Comparison of ENCODE assay signal across 10 cellular contexts in the genomic region with DNA sequence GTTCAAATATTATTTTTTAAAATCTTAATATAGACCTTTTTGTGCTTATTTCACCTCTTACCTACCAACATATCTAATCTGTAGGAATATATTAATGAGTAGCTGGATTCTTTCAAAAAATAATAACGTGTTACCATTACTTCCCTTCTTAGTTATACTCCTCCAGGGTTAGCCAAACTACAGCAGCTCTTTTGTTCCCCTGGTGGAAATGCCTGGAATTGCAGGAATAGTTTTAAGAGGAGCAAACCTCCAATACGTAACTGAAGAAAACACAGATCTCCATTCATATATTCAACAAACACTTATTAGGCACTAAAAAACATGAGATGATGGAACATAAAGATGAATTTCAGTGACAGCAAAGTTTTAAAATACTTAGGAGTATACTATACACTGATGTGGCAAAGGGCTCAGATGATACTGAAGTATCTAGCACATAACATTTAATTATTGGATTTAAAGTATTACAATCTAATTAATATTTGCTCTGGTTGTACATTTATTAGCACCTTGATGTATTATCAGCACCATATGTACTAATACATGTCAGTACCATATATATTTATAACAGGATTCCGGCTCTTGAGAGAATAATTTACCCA.
DNase-seq lines count a peak whose midpoint lies in the region; ATAC-seq, FAIRE-seq and TF ChIP-seq lines count a peak whose summit lies in the region.
"Had no signal": no experiment of that assay in that cellular context is flagged by ENCODE, and none has a peak within 500 bp of the region (broad histone marks: within the 10 kb centered on the region; RNA-seq: fewer than 3 reads in every experiment).

No MANE protein-coding gene starts in this region.

- no peak for DNase-seq in cardiac muscle cell (ENCODE audit: low read depth in 1 of 2, low spot score in 1 of 2)
- no peak for DNase-seq in cardiac septum (ENCODE audit: low spot score)
- peak; percentile 49 for DNase-seq in MM.1S
- peak; percentile 8 for DNase-seq in bronchial epithelial cell (ENCODE audit: low read depth)
- DNase-seq in thoracic aorta (ENCODE audit: low spot score), result no peak
- no peak for DNase-seq in activated gamma-delta T cell treated with Interleukin-2 at 50 U/mL for 16 hours
- DNase-seq in head of caudate nucleus, result no peak
- DNase-seq in posterior vena cava (ENCODE audit: low spot score), result no peak

- no peaks in the 10 kb centered on the region for H3K79me2 ChIP-seq in MM.1S (ENCODE audit: low read length)

- no peak overlapping the region for H3K9ac ChIP-seq in MM.1S (ENCODE audit: low read length)

- H3K36me3 ChIP-seq in cardiac muscle cell, result no peaks in the 10 kb centered on the region
- no peaks in the 10 kb centered on the region for H3K36me3 ChIP-seq in MM.1S (replicated peaks; ENCODE audit: insufficient read depth, low read length)
- H3K36me3 ChIP-seq in bronchial epithelial cell (ENCODE audit: control insufficient read depth, insufficient read depth, low read length), result no peaks in the 10 kb centered on the region
- no peaks in the 10 kb centered on the region for H3K36me3 ChIP-seq in thoracic aorta
- H3K36me3 ChIP-seq: SJCRH30 had no signal

- H3K27me3 ChIP-seq in cardiac muscle cell (no peaks in the 10 kb centered on the region), MM.1S (replicated peaks; ENCODE audit: insufficient read depth, low read length) (no peaks in the 10 kb centered on the region), bronchial epithelial cell (ENCODE audit: control insufficient read depth, insufficient read depth, low read length) (no peaks in the 10 kb centered on the region), thoracic aorta (replicated peaks; ENCODE audit: insufficient read depth) (no peaks in the 10 kb centered on the region)
- H3K27me3 ChIP-seq: SJCRH30 had no signal

- no peak overlapping the region for H2AFZ ChIP-seq in MM.1S (ENCODE audit: low read length)

- no peak for FAIRE-seq in bronchial epithelial cell (lab: Jason Lieb, UNC)
- FAIRE-seq: G401.6 had no signal

- H3K27ac ChIP-seq in cardiac muscle cell, result no peak overlapping the region
- H3K27ac ChIP-seq in MM.1S (ENCODE audit: low read length), result no peak overlapping the region
- peak overlapping the region; percentile 36 to 79 for H3K27ac ChIP-seq in thoracic aorta
- H3K27ac ChIP-seq: SJCRH30 had no signal

- H3K4me1 ChIP-seq in cardiac muscle cell (ENCODE audit: low read depth) (no peaks in the 10 kb centered on the region), MM.1S (ENCODE audit: low read length) (no peaks in the 10 kb centered on the region), thoracic aorta (ENCODE audit: control insufficient read depth in 1 of 2, low read depth in 2 of 2) (peaks cover 11 to 50% of the 10 kb centered on the region in 2 donors)
- H3K4me1 ChIP-seq: SJCRH30 had no signal

- TF ChIP-seq CTCF in cardiac muscle cell (IDR thresholded peaks at IDR 0.05; ENCODE audit: low read depth, low read length) (peak; percentile 39), MM.1S (IDR thresholded peaks at IDR 0.05; ENCODE audit: low read length) (peak; percentile 68), bronchial epithelial cell (IDR thresholded peaks at IDR 0.05; ENCODE audit: insufficient read depth, low read length, severe bottlenecking) (peak; percentile 21), thoracic aorta (IDR thresholded peaks at IDR 0.05) (peak; percentile 59)

- H3K9me2 ChIP-seq in MM.1S (replicated peaks; ENCODE audit: insufficient read depth, low read length), result no peaks in the 10 kb centered on the region

- no peak for ATAC-seq in thoracic aorta (ENCODE audit: insufficient number of reproducible peaks, low FRiP score, low read depth)

- intact Hi-C loops in cardiac septum (cut with DNase I) (no loop called here), head of caudate nucleus (cut with DNase I) (no loop called here), posterior vena cava (cut with DNase I) (no loop called here)

- no peaks in the 10 kb centered on the region for H4K20me1 ChIP-seq in MM.1S (ENCODE audit: insufficient read depth, low read length)

- H3K9me3 ChIP-seq in cardiac muscle cell (ENCODE audit: low read depth), result no peaks in the 10 kb centered on the region
- no peaks in the 10 kb centered on the region for H3K9me3 ChIP-seq in MM.1S (replicated peaks; ENCODE audit: insufficient read depth, low read length)
- no peaks in the 10 kb centered on the region for H3K9me3 ChIP-seq in thoracic aorta
- H3K9me3 ChIP-seq: SJCRH30 had no signal

- no peak overlapping the region for H3K4me2 ChIP-seq in MM.1S (ENCODE audit: low read depth, low read length)

- H3K4me3 ChIP-seq in cardiac muscle cell (no peak overlapping the region), MM.1S (ENCODE audit: low read length) (no peak overlapping the region), bronchial epithelial cell (ENCODE audit: low read depth, low read length) (no peak overlapping the region), thoracic aorta (no peak overlapping the region)
- H3K4me3 ChIP-seq: SJCRH30 had no signal

- H3F3A ChIP-seq in MM.1S (ENCODE audit: insufficient read depth, low read length), result no peaks in the 10 kb centered on the region

Comparison
In these comparisons a context has a peak if more than half of its experiments do, and no peak if none do; other contexts are left out.
1. DNase-seq: peak in MM.1S (single experiment) and bronchial epithelial cell (single experiment); none in cardiac muscle cell (0 of 2), cardiac septum (single experiment), thoracic aorta (single experiment), activated gamma-delta T cell treated with Interleukin-2 at 50 U/mL for 16 hours (single experiment), head of caudate nucleus (0 of 42) and posterior vena cava (single experiment).
2. H3K27ac ChIP-seq: peak in thoracic aorta (2 of 2); none in cardiac muscle cell (single experiment) and MM.1S (single experiment).
3. Peak in every context shown above with its lines, with median percentiles within 50 percentile points of each other: CTCF ChIP-seq.